In genomic region chr3:39531681-39532080, GRCh38 we compare ENCODE assay signal across 10 cellular contexts.
DNase-seq lines count a peak whose midpoint lies in the region; ATAC-seq and TF ChIP-seq lines count a peak whose summit lies in the region.
"Had no signal": no experiment of that assay in that cellular context is flagged by ENCODE, and none has a peak within 500 bp of the region (broad histone marks: within the 10 kb centered on the region; RNA-seq: fewer than 3 reads in every experiment).

No MANE protein-coding gene starts in this region.

- H3K4me3 ChIP-seq in kidney epithelial cell (ENCODE audit: low read depth, low read length) (no peak overlapping the region), vagina (no peak overlapping the region)
- H3K4me3 ChIP-seq: colonic mucosa had no signal

- DNase-seq in AG20443 (ENCODE audit: low spot score) (peak; percentile 48), LHCN-M2 (ENCODE audit: low read depth) (peak; percentile 73), dedifferentiated amniotic fluid mesenchymal stem cell (ENCODE audit: extremely low spot score) (peak; percentile 18), kidney epithelial cell (ENCODE audit: low read depth) (peak; percentile 61), OCI-M2 (lab: John Stamatoyannopoulos, UW; ENCODE audit: unreplicated experiment) (no peak), vagina (ENCODE audit: extremely low spot score in 2 of 2) (no peak)
- DNase-seq: activated effector memory CD4-positive, alpha-beta T cell treated with anti-CD3 and anti-CD28 coated beads, Interleukin-2, amount 50 U/mL, for 16 hours; colonic mucosa had no signal

- H3K27me3 ChIP-seq in kidney epithelial cell (ENCODE audit: control insufficient read depth, insufficient read depth, low read length) (no peaks in the 10 kb centered on the region), vagina (no peaks in the 10 kb centered on the region)
- H3K27me3 ChIP-seq: colonic mucosa had no signal

- TF ChIP-seq CTCF in kidney epithelial cell (IDR thresholded peaks at IDR 0.05; ENCODE audit: insufficient read depth, low read length, poor library complexity, severe bottlenecking) (no peak), vagina (IDR thresholded peaks at IDR 0.05) (no peak)

- intact Hi-C loops in vagina (cut with DNase I) = no loop called here

- no peak for TF ChIP-seq POLR2A in vagina (IDR thresholded peaks at IDR 0.05)

- H3K9me3 ChIP-seq in vagina = no peaks in the 10 kb centered on the region
- H3K9me3 ChIP-seq: colonic mucosa had no signal

- no peaks in the 10 kb centered on the region for H3K4me1 ChIP-seq in vagina
- H3K4me1 ChIP-seq: colonic mucosa had no signal

- no peak overlapping the region for H3K27ac ChIP-seq in vagina
- H3K27ac ChIP-seq: colonic mucosa had no signal

- H3K36me3 ChIP-seq in kidney epithelial cell (ENCODE audit: control insufficient read depth, insufficient read depth, low read length) = no peaks in the 10 kb centered on the region
- H3K36me3 ChIP-seq in vagina = no peaks in the 10 kb centered on the region
- H3K36me3 ChIP-seq: colonic mucosa had no signal

- ATAC-seq in HG02840 (IDR thresholded peaks at IDR 0.05; ENCODE audit: low FRiP score, unreplicated experiment) (no peak), HG03521 (IDR thresholded peaks at IDR 0.05; ENCODE audit: unreplicated experiment) (no peak)

Comparison
In these comparisons a context has a peak if more than half of its experiments do, and no peak if none do; other contexts are left out.
1. DNase-seq: peak in AG20443 (single experiment), LHCN-M2 (single experiment), dedifferentiated amniotic fluid mesenchymal stem cell (single experiment) and kidney epithelial cell (single experiment); none in OCI-M2 (single experiment) and vagina (0 of 2).